Comparison of ENCODE assay signal across 1 cellular context in the genomic region with DNA sequence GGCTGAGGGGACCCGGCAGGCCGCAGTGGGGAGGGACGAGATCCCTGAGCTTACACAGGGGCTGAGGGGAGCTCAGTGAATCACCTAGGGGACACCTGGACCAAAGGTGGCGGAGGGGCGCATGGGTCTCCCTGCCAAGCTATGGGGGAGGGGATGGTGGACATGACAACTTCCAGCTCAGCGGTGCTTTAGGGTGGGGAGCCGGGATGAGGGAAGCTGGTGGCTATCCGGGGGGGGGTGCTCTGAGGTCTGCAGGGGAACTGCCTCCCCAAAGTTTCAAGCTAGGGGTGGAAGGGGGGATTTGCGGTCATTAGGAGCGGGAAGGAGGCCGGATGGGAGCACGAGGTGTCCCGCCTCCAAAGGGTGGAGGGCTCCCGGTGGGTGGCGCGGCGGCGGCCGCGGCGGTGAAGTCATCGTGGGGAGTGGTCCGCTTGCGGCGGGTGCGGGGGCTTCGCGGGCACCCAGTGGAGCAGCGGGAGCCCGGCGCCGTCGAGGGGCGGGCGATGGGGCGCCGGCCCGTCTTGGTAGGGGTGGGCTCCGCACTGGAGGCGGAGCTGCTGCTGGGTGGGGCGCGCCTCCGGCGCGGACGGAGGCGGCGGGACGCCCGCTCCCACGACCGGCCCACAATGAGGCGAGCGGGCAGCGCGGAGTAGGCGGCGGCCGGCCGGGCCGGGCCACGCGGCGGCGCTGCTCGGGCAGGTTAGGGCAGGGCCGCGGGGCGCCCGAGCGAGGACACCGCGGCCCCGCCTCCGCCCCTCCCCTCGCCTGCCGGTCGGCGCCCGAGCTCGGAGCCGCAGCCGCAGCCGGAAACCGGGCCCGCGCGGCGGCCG.
TF ChIP-seq lines count a peak whose summit lies in the region.

A gene with protein sequence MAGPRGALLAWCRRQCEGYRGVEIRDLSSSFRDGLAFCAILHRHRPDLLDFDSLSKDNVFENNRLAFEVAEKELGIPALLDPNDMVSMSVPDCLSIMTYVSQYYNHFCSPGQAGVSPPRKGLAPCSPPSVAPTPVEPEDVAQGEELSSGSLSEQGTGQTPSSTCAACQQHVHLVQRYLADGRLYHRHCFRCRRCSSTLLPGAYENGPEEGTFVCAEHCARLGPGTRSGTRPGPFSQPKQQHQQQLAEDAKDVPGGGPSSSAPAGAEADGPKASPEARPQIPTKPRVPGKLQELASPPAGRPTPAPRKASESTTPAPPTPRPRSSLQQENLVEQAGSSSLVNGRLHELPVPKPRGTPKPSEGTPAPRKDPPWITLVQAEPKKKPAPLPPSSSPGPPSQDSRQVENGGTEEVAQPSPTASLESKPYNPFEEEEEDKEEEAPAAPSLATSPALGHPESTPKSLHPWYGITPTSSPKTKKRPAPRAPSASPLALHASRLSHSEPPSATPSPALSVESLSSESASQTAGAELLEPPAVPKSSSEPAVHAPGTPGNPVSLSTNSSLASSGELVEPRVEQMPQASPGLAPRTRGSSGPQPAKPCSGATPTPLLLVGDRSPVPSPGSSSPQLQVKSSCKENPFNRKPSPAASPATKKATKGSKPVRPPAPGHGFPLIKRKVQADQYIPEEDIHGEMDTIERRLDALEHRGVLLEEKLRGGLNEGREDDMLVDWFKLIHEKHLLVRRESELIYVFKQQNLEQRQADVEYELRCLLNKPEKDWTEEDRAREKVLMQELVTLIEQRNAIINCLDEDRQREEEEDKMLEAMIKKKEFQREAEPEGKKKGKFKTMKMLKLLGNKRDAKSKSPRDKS (plus strand): TSS at position 764 of the 830 bp plus-strand sequence. CDS start 126 bp downstream, outside the sequence.

TF ChIP-seq in HepG2, 621 proteins besides CTCF, POLR2A, EP300 and RAD21 (continued from another document and continues in another):
- TF ChIP-seq, protein P1, sequence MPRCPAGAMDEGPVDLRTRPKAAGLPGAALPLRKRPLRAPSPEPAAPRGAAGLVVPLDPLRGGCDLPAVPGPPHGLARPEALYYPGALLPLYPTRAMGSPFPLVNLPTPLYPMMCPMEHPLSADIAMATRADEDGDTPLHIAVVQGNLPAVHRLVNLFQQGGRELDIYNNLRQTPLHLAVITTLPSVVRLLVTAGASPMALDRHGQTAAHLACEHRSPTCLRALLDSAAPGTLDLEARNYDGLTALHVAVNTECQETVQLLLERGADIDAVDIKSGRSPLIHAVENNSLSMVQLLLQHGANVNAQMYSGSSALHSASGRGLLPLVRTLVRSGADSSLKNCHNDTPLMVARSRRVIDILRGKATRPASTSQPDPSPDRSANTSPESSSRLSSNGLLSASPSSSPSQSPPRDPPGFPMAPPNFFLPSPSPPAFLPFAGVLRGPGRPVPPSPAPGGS (CRISPR knock-in tag; IDR thresholded peaks at IDR 0.05) = 0 out of 2 replicates have a peak, but pooled peaks have one; percentile 63
- TF ChIP-seq CHCHD3 (CRISPR knock-in tag; IDR thresholded peaks at IDR 0.05) (no peak), CREM (IDR thresholded peaks at IDR 0.05) (no peak), CREM (CRISPR knock-in tag; IDR thresholded peaks at IDR 0.05) (no peak), ZNF598 (CRISPR knock-in tag; IDR thresholded peaks at IDR 0.05; ENCODE audit: borderline replicate concordance) (0 out of 2 replicates have a peak, but pooled peaks have one; percentile 49), NCOA5 (CRISPR knock-in tag; IDR thresholded peaks at IDR 0.05) (no peak), POLR2G (IDR thresholded peaks at IDR 0.05; ENCODE audit: low read depth, low read length) (no peak), THAP11 (CRISPR knock-in tag; IDR thresholded peaks at IDR 0.05) (no peak), PLRG1 (conservative IDR thresholded peaks at IDR 0.05) (no peak), ZNF235 (CRISPR knock-in tag; IDR thresholded peaks at IDR 0.05; ENCODE audit: borderline replicate concordance) (no peak), ZNF543 (CRISPR knock-in tag; IDR thresholded peaks at IDR 0.05) (no peak), KLF15 (CRISPR knock-in tag; IDR thresholded peaks at IDR 0.05; ENCODE audit: borderline replicate concordance) (no peak), TGIF2 (CRISPR knock-in tag; IDR thresholded peaks at IDR 0.05) (no peak), SSRP1 (CRISPR knock-in tag; IDR thresholded peaks at IDR 0.05) (no peak), REL (CRISPR knock-in tag; conservative IDR thresholded peaks at IDR 0.05) (no peak), RARG (CRISPR knock-in tag; IDR thresholded peaks at IDR 0.05; ENCODE audit: low read depth) (no peak), ZNF672 (CRISPR knock-in tag; IDR thresholded peaks at IDR 0.05) (no peak), KDM5B (CRISPR knock-in tag; IDR thresholded peaks at IDR 0.05; ENCODE audit: borderline replicate concordance) (no peak), ATF7-NPFF (CRISPR knock-in tag; IDR thresholded peaks at IDR 0.05; ENCODE audit: low read depth) (peak; percentile 69; the same call in 1 of the 2 replicates), SP1 (IDR thresholded peaks at IDR 0.05) (no peak), SP1 (CRISPR knock-in tag; IDR thresholded peaks at IDR 0.05) (no peak), ZNF652 (CRISPR knock-in tag; IDR thresholded peaks at IDR 0.05; ENCODE audit: borderline replicate concordance, low read depth) (no peak), NR2F6 (IDR thresholded peaks at IDR 0.05) (no peak), NR2F6 (CRISPR knock-in tag; IDR thresholded peaks at IDR 0.05) (no peak), JARID2 (CRISPR knock-in tag; IDR thresholded peaks at IDR 0.05; ENCODE audit: insufficient replicate concordance) (no peak), ZNF354B (CRISPR knock-in tag; IDR thresholded peaks at IDR 0.05) (no peak), ZNF83 (CRISPR knock-in tag; IDR thresholded peaks at IDR 0.05; ENCODE audit: borderline replicate concordance) (no peak), ZKSCAN5 (CRISPR knock-in tag; IDR thresholded peaks at IDR 0.05) (no peak), CEBPG (CRISPR knock-in tag; IDR thresholded peaks at IDR 0.05) (no peak), ZNF883 (CRISPR knock-in tag; IDR thresholded peaks at IDR 0.05; ENCODE audit: not compliant biosample characterization) (peak; percentile 73), ZNF777 (CRISPR knock-in tag; IDR thresholded peaks at IDR 0.05) (peak; percentile 92), RBAK (CRISPR knock-in tag; IDR thresholded peaks at IDR 0.05) (no peak)
- TF ChIP-seq, protein P2, sequence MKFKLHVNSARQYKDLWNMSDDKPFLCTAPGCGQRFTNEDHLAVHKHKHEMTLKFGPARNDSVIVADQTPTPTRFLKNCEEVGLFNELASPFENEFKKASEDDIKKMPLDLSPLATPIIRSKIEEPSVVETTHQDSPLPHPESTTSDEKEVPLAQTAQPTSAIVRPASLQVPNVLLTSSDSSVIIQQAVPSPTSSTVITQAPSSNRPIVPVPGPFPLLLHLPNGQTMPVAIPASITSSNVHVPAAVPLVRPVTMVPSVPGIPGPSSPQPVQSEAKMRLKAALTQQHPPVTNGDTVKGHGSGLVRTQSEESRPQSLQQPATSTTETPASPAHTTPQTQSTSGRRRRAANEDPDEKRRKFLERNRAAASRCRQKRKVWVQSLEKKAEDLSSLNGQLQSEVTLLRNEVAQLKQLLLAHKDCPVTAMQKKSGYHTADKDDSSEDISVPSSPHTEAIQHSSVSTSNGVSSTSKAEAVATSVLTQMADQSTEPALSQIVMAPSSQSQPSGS (CRISPR knock-in tag; IDR thresholded peaks at IDR 0.05) = no peak
- TF ChIP-seq, protein P3, sequence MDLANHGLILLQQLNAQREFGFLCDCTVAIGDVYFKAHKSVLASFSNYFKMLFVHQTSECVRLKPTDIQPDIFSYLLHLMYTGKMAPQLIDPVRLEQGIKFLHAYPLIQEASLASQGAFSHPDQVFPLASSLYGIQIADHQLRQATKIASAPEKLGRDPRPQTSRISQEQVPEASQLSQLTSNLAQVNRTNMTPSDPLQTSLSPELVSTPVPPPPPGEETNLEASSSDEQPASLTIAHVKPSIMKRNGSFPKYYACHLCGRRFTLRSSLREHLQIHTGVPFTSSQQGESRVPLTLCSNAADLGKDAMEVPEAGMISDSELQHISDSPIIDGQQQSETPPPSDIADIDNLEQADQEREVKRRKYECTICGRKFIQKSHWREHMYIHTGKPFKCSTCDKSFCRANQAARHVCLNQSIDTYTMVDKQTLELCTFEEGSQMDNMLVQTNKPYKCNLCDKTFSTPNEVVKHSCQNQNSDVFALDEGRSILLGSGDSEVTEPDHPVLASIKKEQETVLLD (CRISPR knock-in tag; IDR thresholded peaks at IDR 0.05; ENCODE audit: low read depth) = peak; percentile 63
- TF ChIP-seq, protein P4, sequence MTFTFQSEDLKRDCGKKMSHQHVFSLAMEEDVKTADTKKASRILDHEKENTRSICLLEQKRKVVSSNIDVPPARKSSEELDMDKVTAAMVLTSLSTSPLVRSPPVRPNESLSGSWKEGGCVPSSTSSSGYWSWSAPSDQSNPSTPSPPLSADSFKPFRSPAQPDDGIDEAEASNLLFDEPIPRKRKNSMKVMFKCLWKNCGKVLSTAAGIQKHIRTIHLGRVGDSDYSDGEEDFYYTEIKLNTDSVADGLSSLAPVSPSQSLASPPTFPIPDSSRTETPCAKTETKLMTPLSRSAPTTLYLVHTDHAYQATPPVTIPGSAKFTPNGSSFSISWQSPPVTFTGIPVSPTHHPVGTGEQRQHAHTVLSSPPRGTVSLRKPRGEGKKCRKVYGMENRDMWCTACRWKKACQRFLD (CRISPR knock-in tag; IDR thresholded peaks at IDR 0.05; ENCODE audit: borderline replicate concordance) = no peak
- TF ChIP-seq, protein P5, sequence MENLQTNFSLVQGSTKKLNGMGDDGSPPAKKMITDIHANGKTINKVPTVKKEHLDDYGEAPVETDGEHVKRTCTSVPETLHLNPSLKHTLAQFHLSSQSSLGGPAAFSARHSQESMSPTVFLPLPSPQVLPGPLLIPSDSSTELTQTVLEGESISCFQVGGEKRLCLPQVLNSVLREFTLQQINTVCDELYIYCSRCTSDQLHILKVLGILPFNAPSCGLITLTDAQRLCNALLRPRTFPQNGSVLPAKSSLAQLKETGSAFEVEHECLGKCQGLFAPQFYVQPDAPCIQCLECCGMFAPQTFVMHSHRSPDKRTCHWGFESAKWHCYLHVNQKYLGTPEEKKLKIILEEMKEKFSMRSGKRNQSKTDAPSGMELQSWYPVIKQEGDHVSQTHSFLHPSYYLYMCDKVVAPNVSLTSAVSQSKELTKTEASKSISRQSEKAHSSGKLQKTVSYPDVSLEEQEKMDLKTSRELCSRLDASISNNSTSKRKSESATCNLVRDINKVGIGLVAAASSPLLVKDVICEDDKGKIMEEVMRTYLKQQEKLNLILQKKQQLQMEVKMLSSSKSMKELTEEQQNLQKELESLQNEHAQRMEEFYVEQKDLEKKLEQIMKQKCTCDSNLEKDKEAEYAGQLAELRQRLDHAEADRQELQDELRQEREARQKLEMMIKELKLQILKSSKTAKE (CRISPR knock-in tag; IDR thresholded peaks at IDR 0.05; ENCODE audit: borderline replicate concordance) = no peak
- TF ChIP-seq, protein P6, sequence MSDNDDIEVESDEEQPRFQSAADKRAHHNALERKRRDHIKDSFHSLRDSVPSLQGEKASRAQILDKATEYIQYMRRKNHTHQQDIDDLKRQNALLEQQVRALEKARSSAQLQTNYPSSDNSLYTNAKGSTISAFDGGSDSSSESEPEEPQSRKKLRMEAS (IDR thresholded peaks at IDR 0.05) = peak; percentile 57; the same call in 1 of the 2 replicates
- TF ChIP-seq, protein P7, sequence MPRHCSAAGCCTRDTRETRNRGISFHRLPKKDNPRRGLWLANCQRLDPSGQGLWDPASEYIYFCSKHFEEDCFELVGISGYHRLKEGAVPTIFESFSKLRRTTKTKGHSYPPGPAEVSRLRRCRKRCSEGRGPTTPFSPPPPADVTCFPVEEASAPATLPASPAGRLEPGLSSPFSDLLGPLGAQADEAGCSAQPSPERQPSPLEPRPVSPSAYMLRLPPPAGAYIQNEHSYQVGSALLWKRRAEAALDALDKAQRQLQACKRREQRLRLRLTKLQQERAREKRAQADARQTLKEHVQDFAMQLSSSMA (CRISPR knock-in tag; IDR thresholded peaks at IDR 0.05) = no peak
- TF ChIP-seq, protein P8, sequence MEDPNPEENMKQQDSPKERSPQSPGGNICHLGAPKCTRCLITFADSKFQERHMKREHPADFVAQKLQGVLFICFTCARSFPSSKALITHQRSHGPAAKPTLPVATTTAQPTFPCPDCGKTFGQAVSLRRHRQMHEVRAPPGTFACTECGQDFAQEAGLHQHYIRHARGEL (CRISPR knock-in tag; IDR thresholded peaks at IDR 0.05) = no peak
- TF ChIP-seq, protein P9, sequence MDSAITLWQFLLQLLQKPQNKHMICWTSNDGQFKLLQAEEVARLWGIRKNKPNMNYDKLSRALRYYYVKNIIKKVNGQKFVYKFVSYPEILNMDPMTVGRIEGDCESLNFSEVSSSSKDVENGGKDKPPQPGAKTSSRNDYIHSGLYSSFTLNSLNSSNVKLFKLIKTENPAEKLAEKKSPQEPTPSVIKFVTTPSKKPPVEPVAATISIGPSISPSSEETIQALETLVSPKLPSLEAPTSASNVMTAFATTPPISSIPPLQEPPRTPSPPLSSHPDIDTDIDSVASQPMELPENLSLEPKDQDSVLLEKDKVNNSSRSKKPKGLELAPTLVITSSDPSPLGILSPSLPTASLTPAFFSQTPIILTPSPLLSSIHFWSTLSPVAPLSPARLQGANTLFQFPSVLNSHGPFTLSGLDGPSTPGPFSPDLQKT (CRISPR knock-in tag; IDR thresholded peaks at IDR 0.05; ENCODE audit: borderline replicate concordance) = no peak
- TF ChIP-seq, protein P10, sequence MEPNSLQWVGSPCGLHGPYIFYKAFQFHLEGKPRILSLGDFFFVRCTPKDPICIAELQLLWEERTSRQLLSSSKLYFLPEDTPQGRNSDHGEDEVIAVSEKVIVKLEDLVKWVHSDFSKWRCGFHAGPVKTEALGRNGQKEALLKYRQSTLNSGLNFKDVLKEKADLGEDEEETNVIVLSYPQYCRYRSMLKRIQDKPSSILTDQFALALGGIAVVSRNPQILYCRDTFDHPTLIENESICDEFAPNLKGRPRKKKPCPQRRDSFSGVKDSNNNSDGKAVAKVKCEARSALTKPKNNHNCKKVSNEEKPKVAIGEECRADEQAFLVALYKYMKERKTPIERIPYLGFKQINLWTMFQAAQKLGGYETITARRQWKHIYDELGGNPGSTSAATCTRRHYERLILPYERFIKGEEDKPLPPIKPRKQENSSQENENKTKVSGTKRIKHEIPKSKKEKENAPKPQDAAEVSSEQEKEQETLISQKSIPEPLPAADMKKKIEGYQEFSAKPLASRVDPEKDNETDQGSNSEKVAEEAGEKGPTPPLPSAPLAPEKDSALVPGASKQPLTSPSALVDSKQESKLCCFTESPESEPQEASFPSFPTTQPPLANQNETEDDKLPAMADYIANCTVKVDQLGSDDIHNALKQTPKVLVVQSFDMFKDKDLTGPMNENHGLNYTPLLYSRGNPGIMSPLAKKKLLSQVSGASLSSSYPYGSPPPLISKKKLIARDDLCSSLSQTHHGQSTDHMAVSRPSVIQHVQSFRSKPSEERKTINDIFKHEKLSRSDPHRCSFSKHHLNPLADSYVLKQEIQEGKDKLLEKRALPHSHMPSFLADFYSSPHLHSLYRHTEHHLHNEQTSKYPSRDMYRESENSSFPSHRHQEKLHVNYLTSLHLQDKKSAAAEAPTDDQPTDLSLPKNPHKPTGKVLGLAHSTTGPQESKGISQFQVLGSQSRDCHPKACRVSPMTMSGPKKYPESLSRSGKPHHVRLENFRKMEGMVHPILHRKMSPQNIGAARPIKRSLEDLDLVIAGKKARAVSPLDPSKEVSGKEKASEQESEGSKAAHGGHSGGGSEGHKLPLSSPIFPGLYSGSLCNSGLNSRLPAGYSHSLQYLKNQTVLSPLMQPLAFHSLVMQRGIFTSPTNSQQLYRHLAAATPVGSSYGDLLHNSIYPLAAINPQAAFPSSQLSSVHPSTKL (CRISPR knock-in tag; IDR thresholded peaks at IDR 0.05) = no peak
- TF ChIP-seq, protein P11, sequence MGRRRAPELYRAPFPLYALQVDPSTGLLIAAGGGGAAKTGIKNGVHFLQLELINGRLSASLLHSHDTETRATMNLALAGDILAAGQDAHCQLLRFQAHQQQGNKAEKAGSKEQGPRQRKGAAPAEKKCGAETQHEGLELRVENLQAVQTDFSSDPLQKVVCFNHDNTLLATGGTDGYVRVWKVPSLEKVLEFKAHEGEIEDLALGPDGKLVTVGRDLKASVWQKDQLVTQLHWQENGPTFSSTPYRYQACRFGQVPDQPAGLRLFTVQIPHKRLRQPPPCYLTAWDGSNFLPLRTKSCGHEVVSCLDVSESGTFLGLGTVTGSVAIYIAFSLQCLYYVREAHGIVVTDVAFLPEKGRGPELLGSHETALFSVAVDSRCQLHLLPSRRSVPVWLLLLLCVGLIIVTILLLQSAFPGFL (CRISPR knock-in tag; IDR thresholded peaks at IDR 0.05) = no peak
